ENCODE assay signal across 26 cellular contexts in the genomic region with DNA sequence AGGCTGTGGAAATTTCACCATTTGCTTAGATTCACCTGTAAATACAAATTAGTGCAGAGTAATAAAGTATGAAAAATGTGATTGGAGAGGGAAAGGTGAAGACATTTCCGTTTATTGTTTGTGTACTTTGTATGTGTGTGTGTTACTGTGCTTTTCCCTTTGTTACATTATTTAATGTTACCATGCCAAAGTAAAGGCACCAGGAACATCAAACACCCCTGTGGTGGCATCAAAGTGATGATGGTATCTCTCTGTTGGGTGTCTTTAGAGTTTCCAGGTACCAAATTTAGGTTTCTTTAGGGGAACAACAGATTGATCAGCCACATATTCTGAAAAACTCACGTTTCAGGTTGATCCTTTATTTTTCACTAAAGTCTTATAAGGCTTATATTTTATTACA.
"Had no signal": no experiment of that assay in that cellular context is flagged by ENCODE, and none has a peak within 500 bp of the region (broad histone marks: within the 10 kb centered on the region; RNA-seq: fewer than 3 reads in every experiment).

No MANE protein-coding gene starts in this region.

- ATAC-seq: natural killer cell treated with Interleukin-12 subunit alpha and Interleukin-12 subunit beta and Interleukin-15 and Interleukin-18, amount 100 ng/mL, for 72 hours; pancreas; right cardiac atrium; right lobe of liver; stimulated activated effector memory CD8-positive, alpha-beta T cell treated with anti-CD3 and anti-CD28 coated beads, Interleukin-12 subunit alpha, Interleukin-12 subunit beta, amount 100 ng/mL, for 72 hours; stimulated activated naive B cell treated with anti-CD40 and anti-IgM and Interleukin-4, amounts not matched to agents 10 μg/mL and 1 μg/mL and 100 μg/mL, for 72 hours had no signal

- H3K4me3 ChIP-seq: pancreas, psoas muscle, right lobe of liver, sigmoid colon, stomach, thoracic aorta, thyroid gland, tibial nerve, upper lobe of left lung, vagina had no signal

- DNase-seq: nephron progenitor cell; nucleus accumbens; pancreas; psoas muscle; right cardiac atrium; right lobe of liver; sigmoid colon; small intestine; stimulated activated CD4-positive, alpha-beta T cell treated with anti-CD3 and anti-CD28 coated beads, Interleukin-15, amount 100 ng/mL, for 24 hours; stimulated activated CD4-positive, alpha-beta T cell treated with anti-CD3 and anti-CD28 coated beads, Interleukin-2, amount 100 ng/mL, for 24 hours; stimulated activated CD4-positive, alpha-beta T cell treated with anti-CD3 and anti-CD28 coated beads, Interleukin-2, amount 100 ng/mL, for 48 hours; stimulated activated CD4-positive, alpha-beta T cell treated with anti-CD3 and anti-CD28 coated beads, Interleukin-4, amount 100 ng/mL, for 24 hours; stimulated activated naive B cell treated with anti-CD40 and anti-IgM and Interleukin-4, amounts not matched to agents 10 μg/mL and 1 μg/mL and 100 μg/mL, for 72 hours; stimulated activated naive CD4-positive, alpha-beta T cell treated with Interleukin-2 at 50 U/mL for 16 hours; stomach; thyroid gland; trophoblast cell; upper lobe of left lung had no signal

- H3K27me3 Mint-ChIP-seq: natural killer cell treated with Interleukin-12 subunit alpha and Interleukin-12 subunit beta and Interleukin-15 and Interleukin-18, amount 100 ng/mL, for 72 hours; stimulated activated naive B cell treated with anti-CD40 and anti-IgM and Interleukin-4, amounts not matched to agents 10 μg/mL and 1 μg/mL and 100 μg/mL, for 72 hours; stimulated activated naive CD8-positive, alpha-beta T cell treated with anti-CD3 and anti-CD28 coated beads, Interleukin-15, Interleukin-2, amounts not matched to agents 100 ng/mL and 50 ng/mL, for 24 hours had no signal

- H3K4me3 Mint-ChIP-seq: natural killer cell treated with Interleukin-12 subunit alpha and Interleukin-12 subunit beta and Interleukin-15 and Interleukin-18, amount 100 ng/mL, for 72 hours; nephron progenitor cell; neural crest cell; stimulated activated effector memory CD8-positive, alpha-beta T cell treated with anti-CD3 and anti-CD28 coated beads, Interleukin-12 subunit alpha, Interleukin-12 subunit beta, amount 100 ng/mL, for 72 hours; stimulated activated naive B cell treated with anti-CD40 and anti-IgM and Interleukin-4, amounts not matched to agents 10 μg/mL and 1 μg/mL and 100 μg/mL, for 72 hours; stimulated activated naive CD8-positive, alpha-beta T cell treated with anti-CD3 and anti-CD28 coated beads, Interleukin-15, Interleukin-2, amounts not matched to agents 100 ng/mL and 50 ng/mL, for 24 hours had no signal

- H3K9me3 ChIP-seq: neutrophil, pancreas, right lobe of liver, sigmoid colon, thoracic aorta, thyroid gland, vagina had no signal

- H3K4me1 Mint-ChIP-seq: nephron progenitor cell; neural crest cell; stimulated activated effector memory CD8-positive, alpha-beta T cell treated with anti-CD3 and anti-CD28 coated beads, Interleukin-12 subunit alpha, Interleukin-12 subunit beta, amount 100 ng/mL, for 72 hours; stimulated activated naive B cell treated with anti-CD40 and anti-IgM and Interleukin-4, amounts not matched to agents 10 μg/mL and 1 μg/mL and 100 μg/mL, for 72 hours had no signal

- H3K36me3 Mint-ChIP-seq: stimulated activated effector memory CD8-positive, alpha-beta T cell treated with anti-CD3 and anti-CD28 coated beads, Interleukin-12 subunit alpha, Interleukin-12 subunit beta, amount 100 ng/mL, for 72 hours; stimulated activated naive B cell treated with anti-CD40 and anti-IgM and Interleukin-4, amounts not matched to agents 10 μg/mL and 1 μg/mL and 100 μg/mL, for 72 hours had no signal

- H3K27ac Mint-ChIP-seq: natural killer cell treated with Interleukin-12 subunit alpha and Interleukin-12 subunit beta and Interleukin-15 and Interleukin-18, amount 100 ng/mL, for 72 hours; nephron progenitor cell; stimulated activated effector memory CD8-positive, alpha-beta T cell treated with anti-CD3 and anti-CD28 coated beads, Interleukin-12 subunit alpha, Interleukin-12 subunit beta, amount 100 ng/mL, for 72 hours; stimulated activated naive B cell treated with anti-CD40 and anti-IgM and Interleukin-4, amounts not matched to agents 10 μg/mL and 1 μg/mL and 100 μg/mL, for 72 hours; stimulated activated naive CD8-positive, alpha-beta T cell treated with anti-CD3 and anti-CD28 coated beads, Interleukin-15, Interleukin-2, amounts not matched to agents 100 ng/mL and 50 ng/mL, for 24 hours had no signal
